Comparison of ENCODE assay signal across 8 cellular contexts in the genomic region with DNA sequence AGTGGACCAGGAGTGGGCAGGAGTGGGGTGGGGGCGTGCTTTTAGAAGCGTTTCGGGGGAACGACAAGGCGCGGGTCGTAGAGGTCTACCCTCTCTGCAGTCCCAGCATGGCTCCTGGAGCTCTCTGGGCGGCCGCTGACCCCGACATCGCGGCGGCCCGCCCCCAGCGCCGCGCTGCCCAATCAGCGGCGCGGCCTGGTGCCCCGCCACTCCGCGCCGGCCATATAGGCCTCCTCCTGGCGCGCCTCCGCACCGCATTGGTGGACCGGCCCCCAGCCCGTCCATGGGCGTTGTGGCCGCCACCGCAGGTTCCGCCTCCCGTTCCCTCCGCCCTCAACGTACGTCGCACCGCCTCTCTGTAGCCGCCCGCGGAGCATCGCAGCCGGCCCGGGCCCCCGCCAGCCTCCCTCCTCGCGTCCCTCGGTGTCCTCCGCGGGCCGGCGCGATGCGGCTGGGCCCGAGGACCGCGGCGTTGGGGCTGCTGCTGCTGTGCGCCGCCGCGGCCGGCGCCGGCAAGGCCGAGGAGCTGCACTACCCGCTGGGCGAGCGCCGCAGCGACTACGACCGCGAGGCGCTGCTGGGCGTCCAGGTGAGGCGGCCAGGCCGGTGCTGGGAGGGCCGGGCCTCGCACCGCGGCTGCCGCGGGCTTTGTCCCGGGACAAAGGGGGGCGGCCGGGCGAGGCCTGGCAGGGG. TPM values are rescaled to one million over a fixed set of nuclear protein-coding genes. Genes with fewer than 3 reads are reported as not detected.
DNase-seq lines count a peak whose midpoint lies in the region; ATAC-seq and TF ChIP-seq lines count a peak whose summit lies in the region.

RCN2 (plus strand) TSS at position 353 of the 693 bp plus-strand sequence; CDS start at position 446, 93 bp downstream.

- H2AFZ ChIP-seq in neural progenitor cell (replicated peaks), result peak within 1 kb of the TSS; percentile 38

- H3K9me3 ChIP-seq in SJSA1 (replicated peaks) (no peaks in the 10 kb centered on the region), neural progenitor cell (ENCODE audit: low read depth) (no peaks in the 10 kb centered on the region), stomach smooth muscle (ENCODE audit: control insufficient read depth in 2 of 2, low read length in 2 of 2) (no peaks in the 10 kb centered on the region)

- H3K36me3 ChIP-seq in SJSA1, result peaks cover 40% of the 10 kb centered on the region
- peaks cover 14% of the 10 kb centered on the region for H3K36me3 ChIP-seq in neural progenitor cell
- H3K36me3 ChIP-seq in stomach smooth muscle (ENCODE audit: control insufficient read depth in 2 of 2, insufficient read depth in 2 of 2, low read length in 2 of 2), result peaks cover 8 to 10% of the 10 kb centered on the region in 2 donors

- peaks cover 41% of the 10 kb centered on the region for H4K20me1 ChIP-seq in neural progenitor cell (ENCODE audit: low read depth)

- H3K4me3 ChIP-seq in HFF-Myc (replicated peaks; ENCODE audit: low read depth, low read length) (peak within 1 kb of the TSS; percentile 79), SJSA1 (peak within 1 kb of the TSS; percentile 94), neural progenitor cell (peak within 1 kb of the TSS; percentile 98), stomach smooth muscle (ENCODE audit: low read length in 2 of 2) (peak within 1 kb of the TSS; percentile 72 to 80)

- H3K79me2 ChIP-seq in neural progenitor cell (ENCODE audit: low read depth), result peaks cover 49% of the 10 kb centered on the region

- peaks cover 3% of the 10 kb centered on the region for H3K27me3 Mint-ChIP-seq in neural progenitor cell (ENCODE audit: insufficient read depth, low read depth)

- H3K27ac ChIP-seq in SJSA1 (0 out of 2 replicates have a peak within 1 kb of the TSS, but pooled peaks have one; percentile 23), foreskin keratinocyte (peak within 1 kb of the TSS; percentile 44), neural progenitor cell (peak within 1 kb of the TSS; percentile 92), stomach smooth muscle (ENCODE audit: low read length) (peak within 1 kb of the TSS; percentile 58)

- H3K4me2 ChIP-seq in neural progenitor cell, result peak within 1 kb of the TSS; percentile 92

- H3K9ac ChIP-seq in neural progenitor cell (peak within 1 kb of the TSS; percentile 82), stomach smooth muscle (ENCODE audit: low read length in 2 of 2) (peak within 1 kb of the TSS; percentile 70 to 75)

- no peak for TF ChIP-seq CTCF in HFF-Myc (IDR thresholded peaks at IDR 0.05; ENCODE audit: low read depth, low read length, missing control alignments)
- no peak for TF ChIP-seq CTCF in foreskin keratinocyte (conservative IDR thresholded peaks at IDR 0.05)
- TF ChIP-seq CTCF in neural progenitor cell (IDR thresholded peaks at IDR 0.05), result no peak

- H3K4me1 ChIP-seq in SJSA1 (replicated peaks), result peaks cover 11% of the 10 kb centered on the region
- H3K4me1 ChIP-seq in foreskin keratinocyte, result no peaks in the 10 kb centered on the region
- peaks cover 72% of the 10 kb centered on the region for H3K4me1 ChIP-seq in neural progenitor cell
- H3K4me1 ChIP-seq in stomach smooth muscle (ENCODE audit: control insufficient read depth, insufficient read depth, low read length), result no peaks in the 10 kb centered on the region

- H3K4me1 Mint-ChIP-seq in neural progenitor cell, result peaks cover 46% of the 10 kb centered on the region

- peak; percentile 99 for ATAC-seq in foreskin keratinocyte

- H3K27ac Mint-ChIP-seq in neural progenitor cell, result peak within 1 kb of the TSS; percentile 91

- peaks cover 37% of the 10 kb centered on the region for H3F3A ChIP-seq in neural progenitor cell (ENCODE audit: low read depth)

- H3K9me3 Mint-ChIP-seq in neural progenitor cell, result no peaks in the 10 kb centered on the region

- DNase-seq in GM04503 (ENCODE audit: low read depth) (peak; percentile 63), HFF-Myc (ENCODE audit: extremely low read depth, low read depth) (peak; percentile 70), MV-4-11 (lab: John Stamatoyannopoulos, UW) (peak; percentile 90), SJSA1 (ENCODE audit: low read depth in 1 of 2, low spot score in 2 of 2) (peak; percentile 91 to 95), foreskin keratinocyte (peak; percentile 67 to 82), neural progenitor cell (ENCODE audit: low spot score) (peak; percentile 98)
- DNase-seq in activated naive CD4-positive, alpha-beta T cell (lab: John Stamatoyannopoulos, UW), result peak; percentile 74 to 89 (median 79)

- peak within 1 kb of the TSS; percentile 96 for H3K4me3 Mint-ChIP-seq in neural progenitor cell

- no peaks in the 10 kb centered on the region for H3K27me3 ChIP-seq in SJSA1 (replicated peaks)
- H3K27me3 ChIP-seq in foreskin keratinocyte, result no peaks in the 10 kb centered on the region
- no peaks in the 10 kb centered on the region for H3K27me3 ChIP-seq in neural progenitor cell
- H3K27me3 ChIP-seq in stomach smooth muscle (ENCODE audit: control insufficient read depth in 1 of 2, insufficient read depth in 2 of 2, low read length in 2 of 2), result no peaks in the 10 kb centered on the region

- peaks cover 24% of the 10 kb centered on the region for H3K36me3 Mint-ChIP-seq in neural progenitor cell

RNA-seq across cellular contexts. Expression of gene RCN2, which starts in this region (rescaled TPM):
- total RNA-seq in SJSA1 (2014; rRNA removed; shearing (Covaris generic)), result 135 and 145 TPM in 2 replicates
- 62.5 and 71.1 TPM in 2 replicates for total RNA-seq in foreskin keratinocyte
- polyA plus RNA-seq in foreskin keratinocyte, result 53.1 and 66.2 TPM in 2 replicates
- 358 and 645 TPM in 2 replicates for total RNA-seq in neural progenitor cell (ENCODE audit: low replicate concordance)

Comparison
In these comparisons a context has a peak if more than half of its experiments do, and no peak if none do; other contexts are left out.
1. Peak in every context shown above with its lines: DNase-seq, ATAC-seq, H3K4me3 ChIP-seq and H3K27ac ChIP-seq.
2. H3K27ac ChIP-seq: peak in every context shown above with its lines; median percentile 92 in neural progenitor cell; 58 in stomach smooth muscle; 44 in foreskin keratinocyte; 23 in SJSA1.